Comparison of ENCODE assay signal across 21 cellular contexts in genomic region chr3:146164071-146164470, GRCh38. TPM values are rescaled to one million over a fixed set of nuclear protein-coding genes. Genes with fewer than 3 reads are reported as not detected.
DNase-seq lines count a peak whose midpoint lies in the region; ATAC-seq, FAIRE-seq and TF ChIP-seq lines count a peak whose summit lies in the region.
"Had no signal": no experiment of that assay in that cellular context is flagged by ENCODE, and none has a peak within 500 bp of the region (broad histone marks: within the 10 kb centered on the region; RNA-seq: fewer than 3 reads in every experiment).

No MANE protein-coding gene starts in this region.

- H3K9ac ChIP-seq in PC-3 (ENCODE audit: low read length) = peak overlapping the region; percentile 44
- H3K9ac ChIP-seq: BLaER1 treated with 17β-estradiol and CSF1 and Interleukin-3, amounts not matched to agents 10 nM and 100 nM had no signal

- peak; percentile 61 for FAIRE-seq in A549 (lab: Jason Lieb, UNC)
- FAIRE-seq: D721Med, G401.6 had no signal

- H2AFZ ChIP-seq in PC-3 (ENCODE audit: low read length) = no peak overlapping the region

- 0 out of 2 replicates have a peak, but pooled peaks cover 3% of the 10 kb centered on the region for H3K36me3 ChIP-seq in PC-3 (ENCODE audit: low read depth, low read length)
- H3K36me3 ChIP-seq in right lobe of liver = no peaks in the 10 kb centered on the region
- H3K36me3 ChIP-seq in uterus = no peaks in the 10 kb centered on the region
- H3K36me3 ChIP-seq: BLaER1 treated with 17β-estradiol and CSF1 and Interleukin-3, amounts not matched to agents 10 nM and 100 nM; heart right ventricle had no signal

- peaks cover 14% of the 10 kb centered on the region for H3F3A ChIP-seq in PC-3 (ENCODE audit: low read length, unreplicated experiment)

- H3K4me1 ChIP-seq in A549 = peaks cover 61% of the 10 kb centered on the region
- H3K4me1 ChIP-seq in PC-3 (ENCODE audit: insufficient read depth, low read length) = peaks cover 59% of the 10 kb centered on the region
- peaks cover 0 to 45% (median 7%) of the 10 kb centered on the region in 4 donors for H3K4me1 ChIP-seq in right lobe of liver
- H3K4me1 ChIP-seq in uterus = peaks cover 0 to 5% of the 10 kb centered on the region in 2 donors
- H3K4me1 ChIP-seq: BLaER1 treated with 17β-estradiol and CSF1 and Interleukin-3, amounts not matched to agents 10 nM and 100 nM had no signal

- H3K36me3 Mint-ChIP-seq in activated naive CD4-positive, alpha-beta T cell treated with anti-CD3 and anti-CD28 coated beads, Interleukin-2, amount 10 ng/mL, durations not matched to agents 7 days and 5 days = no peaks in the 10 kb centered on the region
- H3K36me3 Mint-ChIP-seq: activated naive CD8-positive, alpha-beta T cell treated with anti-CD3 and anti-CD28 coated beads for 36 hours had no signal

- peak in 1 of 2 experiments; percentile 49 for DNase-seq in A549 (ENCODE audit: low read depth in 1 of 2, low spot score in 1 of 2)
- peak; percentile 63 for DNase-seq in PC-3
- DNase-seq in coronary artery (ENCODE audit: low spot score) = no peak
- DNase-seq in right lobe of liver = no peak
- DNase-seq in posterior vena cava (ENCODE audit: low spot score) = no peak
- DNase-seq in dedifferentiated amniotic fluid mesenchymal stem cell (ENCODE audit: extremely low spot score) = no peak
- DNase-seq in uterus = no peak
- DNase-seq in activated naive CD4-positive, alpha-beta T cell treated with anti-CD3 and anti-CD28 coated beads, Interleukin-2, amount 10 ng/mL, durations not matched to agents 7 days and 5 days = no peak
- DNase-seq: activated naive CD8-positive, alpha-beta T cell treated with anti-CD3 and anti-CD28 coated beads for 36 hours; heart right ventricle; MM.1S; NCI-H1436 treated with DMSO at 0.1 percent for 48 hours; NCI-H524 treated with DMSO at 0.1 percent for 48 hours; stimulated activated CD4-positive, alpha-beta T cell treated with anti-CD3 and anti-CD28 coated beads, Interleukin-4, amount 100 ng/mL, for 4 hours; stimulated activated naive CD8-positive, alpha-beta T cell treated with anti-CD3 and anti-CD28 coated beads, Interleukin-15, amount 100 ng/mL, for 72 hours had no signal

- no peaks in the 10 kb centered on the region for H3K9me3 ChIP-seq in A549
- H3K9me3 ChIP-seq in PC-3 (ENCODE audit: low read length) = no peaks in the 10 kb centered on the region
- H3K9me3 ChIP-seq in right lobe of liver = no peaks in the 10 kb centered on the region
- H3K9me3 ChIP-seq in uterus = no peaks in the 10 kb centered on the region
- H3K9me3 ChIP-seq: heart right ventricle had no signal

- no peak for TF ChIP-seq EP300 in A549 (IDR thresholded peaks at IDR 0.05)

- POLR2A ChIA-PET in A549 (lab: Yijun Ruan, JAX) (no interaction called here), PC-3 (lab: Charles Lee; ENCODE audit: unreplicated experiment) (no interaction called here)

- H4K20me1 ChIP-seq in PC-3 (ENCODE audit: low read length) = peaks cover 10% of the 10 kb centered on the region
- H4K20me1 ChIP-seq: BLaER1 treated with 17β-estradiol and CSF1 and Interleukin-3, amounts not matched to agents 10 nM and 100 nM had no signal

- H3K79me2 ChIP-seq in PC-3 (ENCODE audit: low read length) = peaks cover 46% of the 10 kb centered on the region

- no peak for TF ChIP-seq RAD21 in A549 (conservative IDR thresholded peaks at IDR 0.05 in 1 of 2, IDR thresholded peaks at IDR 0.05 in 1 of 2)

- H3K4me3 ChIP-seq in A549 (peak overlapping the region; percentile 90), PC-3 (ENCODE audit: low read length) (peak overlapping the region; percentile 45), coronary artery (no peak overlapping the region), right lobe of liver (no peak overlapping the region), uterus (no peak overlapping the region)
- H3K4me3 ChIP-seq: BLaER1 treated with 17β-estradiol and CSF1 and Interleukin-3, amounts not matched to agents 10 nM and 100 nM; heart right ventricle had no signal

- TF ChIP-seq POLR2A in A549 (IDR thresholded peaks at IDR 0.05; ENCODE audit: low read length) (no peak), right lobe of liver (IDR thresholded peaks at IDR 0.05) (no peak), uterus (IDR thresholded peaks at IDR 0.05) (no peak)

- no peaks in the 10 kb centered on the region for H3K27me3 ChIP-seq in PC-3 (ENCODE audit: low read length)
- H3K27me3 ChIP-seq in right lobe of liver = no peaks in the 10 kb centered on the region
- no peaks in the 10 kb centered on the region for H3K27me3 ChIP-seq in uterus
- H3K27me3 ChIP-seq: BLaER1 treated with 17β-estradiol and CSF1 and Interleukin-3, amounts not matched to agents 10 nM and 100 nM had no signal

- H3K27ac Mint-ChIP-seq in activated naive CD4-positive, alpha-beta T cell treated with anti-CD3 and anti-CD28 coated beads, Interleukin-2, amount 10 ng/mL, durations not matched to agents 7 days and 5 days = no peak overlapping the region
- H3K27ac Mint-ChIP-seq: activated naive CD8-positive, alpha-beta T cell treated with anti-CD3 and anti-CD28 coated beads for 36 hours; activated T-helper 1 cell treated with anti-CD3 and anti-CD28 coated beads, Interleukin-12 subunit alpha, Interleukin-12 subunit beta, Interleukin-2, Interleukin-4 antibody, amounts not matched to agents 30 ng/mL and 10 ng/mL and 1 ng/mL, durations not matched to agents 14 hours and 24 hours and 36 hours; stimulated activated naive CD8-positive, alpha-beta T cell treated with anti-CD3 and anti-CD28 coated beads, Interleukin-15, amount 100 ng/mL, for 72 hours had no signal

- no TSS peak for BruUV-seq in PC-3 (replicated peaks; lab: Mats Ljungman, UMichigan)

- no peak overlapping the region for H3K4me3 Mint-ChIP-seq in activated naive CD4-positive, alpha-beta T cell treated with anti-CD3 and anti-CD28 coated beads, Interleukin-2, amount 10 ng/mL, durations not matched to agents 7 days and 5 days
- H3K4me3 Mint-ChIP-seq: activated naive CD8-positive, alpha-beta T cell treated with anti-CD3 and anti-CD28 coated beads for 36 hours; stimulated activated naive CD8-positive, alpha-beta T cell treated with anti-CD3 and anti-CD28 coated beads, Interleukin-15, amount 100 ng/mL, for 72 hours had no signal

- CTCF ChIA-PET in A549 (lab: Yijun Ruan, JAX) = interaction anchor here (0.8 to 2.9 kb wide), 3 partner anchors 12 to 79 kb away, joined by 3 to 7 read pairs (median 4); no protein-coding TSS in a partner anchor
- CTCF ChIA-PET in PC-3 (lab: Charles Lee) = no interaction called here
- CTCF ChIA-PET in activated naive CD4-positive, alpha-beta T cell treated with anti-CD3 and anti-CD28 coated beads, Interleukin-2, amount 10 ng/mL, durations not matched to agents 7 days and 5 days (lab: Charles Lee) = no interaction called here

- H3K9me3 Mint-ChIP-seq in activated naive CD4-positive, alpha-beta T cell treated with anti-CD3 and anti-CD28 coated beads, Interleukin-2, amount 10 ng/mL, durations not matched to agents 7 days and 5 days = no peaks in the 10 kb centered on the region
- H3K9me3 Mint-ChIP-seq: activated naive CD8-positive, alpha-beta T cell treated with anti-CD3 and anti-CD28 coated beads for 36 hours; activated T-helper 1 cell treated with anti-CD3 and anti-CD28 coated beads, Interleukin-12 subunit alpha, Interleukin-12 subunit beta, Interleukin-2, Interleukin-4 antibody, amounts not matched to agents 30 ng/mL and 10 ng/mL and 1 ng/mL, durations not matched to agents 14 hours and 24 hours and 36 hours; stimulated activated naive CD8-positive, alpha-beta T cell treated with anti-CD3 and anti-CD28 coated beads, Interleukin-15, amount 100 ng/mL, for 72 hours had no signal

- H3K9me2 ChIP-seq in PC-3 (replicated peaks; ENCODE audit: low read length) = no peaks in the 10 kb centered on the region

- intact Hi-C loops in PC-3 (cut with micrococcal nuclease) (no loop called here), right lobe of liver (cut with DNase I) (no loop called here), posterior vena cava (cut with DNase I) (loop anchor here in 1 of 2 donors (10.0 kb wide), 1 partner anchor 79 kb away; no protein-coding TSS in a partner anchor), uterus (cut with DNase I; ENCODE audit: low total_unique reads) (no loop called here)

- H3K27ac ChIP-seq in A549 (peak overlapping the region; percentile 87 to 97), PC-3 (ENCODE audit: low read length) (peak overlapping the region; percentile 89), coronary artery (peak overlapping the region; percentile 7 to 56), right lobe of liver (peak overlapping the region; percentile 42 to 98 (median 97)), uterus (peak overlapping the region in 1 of 2 donors; percentile 13)
- H3K27ac ChIP-seq: BLaER1 treated with 17β-estradiol and CSF1 and Interleukin-3, amounts not matched to agents 10 nM and 100 nM; HL-60 had no signal

- H3K27me3 Mint-ChIP-seq in activated naive CD4-positive, alpha-beta T cell treated with anti-CD3 and anti-CD28 coated beads, Interleukin-2, amount 10 ng/mL, durations not matched to agents 7 days and 5 days = peaks cover 46% of the 10 kb centered on the region

- ATAC-seq in A549 (no peak), PC-3 (no peak), right lobe of liver (no peak)
- ATAC-seq: heart right ventricle; stimulated activated naive CD8-positive, alpha-beta T cell treated with anti-CD3 and anti-CD28 coated beads, Interleukin-15, amount 100 ng/mL, for 72 hours had no signal

- TF ChIP-seq CTCF in A549 (IDR thresholded peaks at IDR 0.05) (no peak), PC-3 (conservative IDR thresholded peaks at IDR 0.05; ENCODE audit: low read depth, low read length) (no peak), coronary artery (IDR thresholded peaks at IDR 0.05) (no peak), right lobe of liver (IDR thresholded peaks at IDR 0.05) (no peak), uterus (IDR thresholded peaks at IDR 0.05) (no peak)

- H3K4me1 Mint-ChIP-seq in activated naive CD4-positive, alpha-beta T cell treated with anti-CD3 and anti-CD28 coated beads, Interleukin-2, amount 10 ng/mL, durations not matched to agents 7 days and 5 days = peaks cover 16% of the 10 kb centered on the region

- H3K4me2 ChIP-seq in A549 = peak overlapping the region; percentile 97
- H3K4me2 ChIP-seq in PC-3 (ENCODE audit: low read length) = peak overlapping the region; percentile 97
- H3K4me2 ChIP-seq: BLaER1 treated with 17β-estradiol and CSF1 and Interleukin-3, amounts not matched to agents 10 nM and 100 nM had no signal

RNA-seq across cellular contexts. Expression of gene PLOD2, which starts 3.1 kb away (rescaled TPM):
- polyA plus RNA-seq in A549 (2011; rRNA removed) (161 and 174 TPM in 2 replicates), A549 (2017; fragmentation: RNase III; extraction: RNeasy Plus Mini Kit Qiagen cat#74134 plus additional on column Dnase treatment) (159 to 184 TPM (median 171 TPM) in 3 replicates)
- polyA plus RNA-seq in A549 (2012; cell fraction: cytosol; rRNA removed) = 20.1 and 22.2 TPM in 2 replicates
- polyA plus RNA-seq in A549 (2012; cell fraction: nucleus; rRNA removed) = 20.3 and 34.8 TPM in 2 replicates
- 45.9 and 46.7 TPM in 2 replicates for polyA minus RNA-seq in A549 (2011; rRNA and poly(A)+ RNA removed)
- total RNA-seq in PC-3 (2014; rRNA removed) (76.1 and 84.8 TPM in 2 replicates), right lobe of liver (100 to 1,000 TPM in 1 of 6 experiments, 10 to 100 TPM in 5; 22.7 to 196 (median 57.6) TPM), posterior vena cava (10 to 100 TPM; 63.8 to 64.1 TPM), uterus (10 to 100 TPM; 23.5 to 83.2 (median 45.7) TPM)
- polyA plus RNA-seq: IgD-negative memory B cell had no signal

Comparison
In these comparisons a context has a peak if more than half of its experiments do, and no peak if none do; other contexts are left out.
1. H3K4me3 ChIP-seq: peak in A549 (single experiment) and PC-3 (single experiment); none in coronary artery (single experiment), right lobe of liver (0 of 3) and uterus (0 of 2).